ENCODE assay signal across 8 cellular contexts in the genomic region with DNA sequence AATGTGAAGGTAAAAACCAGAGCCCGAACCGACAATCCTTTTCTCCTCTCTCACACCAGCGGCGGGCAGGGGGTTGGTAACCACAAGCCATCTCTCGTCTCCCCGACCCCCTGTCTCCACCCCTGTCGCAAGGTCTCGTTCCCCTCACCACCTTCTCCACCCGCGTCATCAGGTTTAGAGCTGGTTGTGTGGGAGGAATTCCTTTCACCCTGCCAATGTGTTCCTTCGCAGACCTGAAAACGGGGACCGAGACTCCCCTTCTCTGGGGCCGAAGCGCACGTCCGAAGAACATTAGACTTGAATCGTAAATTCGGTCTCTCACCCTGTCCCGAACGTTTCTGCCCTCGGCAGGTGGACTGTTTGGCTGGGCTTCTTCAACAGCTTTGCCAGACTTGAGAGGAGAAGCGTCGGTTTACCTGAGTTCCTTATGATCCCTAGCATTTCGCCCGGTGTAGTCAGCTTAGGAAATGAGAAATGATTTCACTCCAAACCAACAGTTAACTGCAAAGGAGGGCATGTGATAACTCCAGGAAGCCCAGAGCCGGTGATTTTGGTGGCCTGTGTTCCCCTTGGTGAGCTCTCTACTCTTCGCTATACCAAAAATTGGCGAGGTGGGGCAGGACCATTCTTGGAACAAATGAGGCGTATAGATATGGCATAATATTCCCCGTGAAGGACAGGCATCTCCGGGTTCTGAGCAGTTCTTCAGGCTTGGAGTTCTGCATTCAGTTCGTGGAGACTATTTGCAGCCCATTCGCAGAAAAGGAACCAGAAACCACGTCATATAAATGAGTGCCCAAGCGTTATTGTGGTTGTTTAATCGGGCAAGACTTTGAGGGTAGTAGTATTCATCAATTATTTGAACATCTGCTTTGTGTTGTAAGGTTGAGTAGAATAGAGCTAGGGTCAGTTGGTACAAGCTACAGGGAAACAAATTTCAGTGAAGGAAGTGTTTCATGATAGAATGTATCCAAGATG. TPM values are rescaled to one million over a fixed set of nuclear protein-coding genes. Genes with fewer than 3 reads are reported as not detected.
DNase-seq lines count a peak whose midpoint lies in the region; ATAC-seq and TF ChIP-seq lines count a peak whose summit lies in the region.

No MANE protein-coding gene starts in this region.

- no peaks in the 10 kb centered on the region for H3K9me3 ChIP-seq in CD8-positive, alpha-beta T cell (ENCODE audit: low read length)

- H3K27ac ChIP-seq in CD8-positive, alpha-beta T cell (ENCODE audit: low read depth, low read length): peak overlapping the region; percentile 95

- DNase-seq in CD8-positive, alpha-beta T cell: peak in 6 of 7 experiments; percentile 14 to 59 (median 32)
- peak in 1 of 2 donors; percentile 10 for DNase-seq in central memory CD8-positive, alpha-beta T cell (ENCODE audit: low spot score in 2 of 2)
- DNase-seq in kidney glomerular epithelial cell (lab: John Stamatoyannopoulos, UW) (peak; percentile 50), DMS114 treated with DMSO at 0.1 percent for 48 hours (lab: John Stamatoyannopoulos, UW; ENCODE audit: unreplicated experiment) (no peak)
- DNase-seq in stimulated activated CD4-positive, alpha-beta T cell treated with anti-CD3 and anti-CD28 coated beads, Interleukin-15, amount 100 ng/mL, for 24 hours: peak; percentile 54

- no peaks in the 10 kb centered on the region for H3K9me3 Mint-ChIP-seq in CD8-positive, alpha-beta T cell
- H3K9me3 Mint-ChIP-seq in T-helper 1 cell treated with Interleukin-12 subunit alpha and Interleukin-12 subunit beta and Interleukin-4 antibody, amounts not matched to agents 30 μg/mL and 1 μg/mL, for 36 hours: no peaks in the 10 kb centered on the region
- H3K9me3 Mint-ChIP-seq in central memory CD8-positive, alpha-beta T cell: no peaks in the 10 kb centered on the region

- peak overlapping the region; percentile 97 for H3K4me3 Mint-ChIP-seq in CD8-positive, alpha-beta T cell
- H3K4me3 Mint-ChIP-seq in T-helper 1 cell treated with Interleukin-12 subunit alpha and Interleukin-12 subunit beta and Interleukin-4 antibody, amounts not matched to agents 30 μg/mL and 1 μg/mL, for 36 hours: peak overlapping the region; percentile 90
- peak overlapping the region; percentile 96 for H3K4me3 Mint-ChIP-seq in central memory CD8-positive, alpha-beta T cell

- no peaks in the 10 kb centered on the region for H3K36me3 ChIP-seq in CD8-positive, alpha-beta T cell (ENCODE audit: insufficient read depth, low read length)

- POLR2A ChIA-PET in CD8-positive, alpha-beta T cell (lab: Charles Lee): interaction anchor here (0.6 to 4.5 kb wide), 26 partner anchors 8 to 1753 kb away, joined by 3 to 55 read pairs (median 4); partner anchors contain the start of genes ASB3, CCDC88A, CHAC2 and CLHC1

- peak overlapping the region; percentile 87 for H3K4me3 ChIP-seq in CD8-positive, alpha-beta T cell (ENCODE audit: low read depth, low read length)

- CTCF ChIA-PET in CD8-positive, alpha-beta T cell (lab: Charles Lee): interaction anchor here (0.6 to 1.9 kb wide), 5 partner anchors 9 to 157 kb away, joined by 3 to 5 read pairs (median 4); partner anchors contain the start of gene CCDC88A

- H3K27me3 ChIP-seq in CD8-positive, alpha-beta T cell (ENCODE audit: insufficient read depth, low read length): no peaks in the 10 kb centered on the region

- peak overlapping the region; percentile 100 for H3K27ac Mint-ChIP-seq in CD8-positive, alpha-beta T cell
- H3K27ac Mint-ChIP-seq in T-helper 1 cell treated with Interleukin-12 subunit alpha and Interleukin-12 subunit beta and Interleukin-4 antibody, amounts not matched to agents 30 μg/mL and 1 μg/mL, for 36 hours: peak overlapping the region; percentile 94
- H3K27ac Mint-ChIP-seq in central memory CD8-positive, alpha-beta T cell (ENCODE audit: low read depth): peak overlapping the region; percentile 100

- no peak for TF ChIP-seq CTCF in CD8-positive, alpha-beta T cell (IDR thresholded peaks at IDR 0.05)

- peaks cover 20% of the 10 kb centered on the region for H3K4me1 Mint-ChIP-seq in CD8-positive, alpha-beta T cell (ENCODE audit: low read depth)
- peaks cover 12% of the 10 kb centered on the region for H3K4me1 Mint-ChIP-seq in T-helper 1 cell treated with Interleukin-12 subunit alpha and Interleukin-12 subunit beta and Interleukin-4 antibody, amounts not matched to agents 30 μg/mL and 1 μg/mL, for 36 hours (ENCODE audit: low read depth)
- H3K4me1 Mint-ChIP-seq in central memory CD8-positive, alpha-beta T cell: peaks cover 11% of the 10 kb centered on the region

- ATAC-seq in CD8-positive, alpha-beta T cell: peak; percentile 27
- ATAC-seq in GM19372 (IDR thresholded peaks at IDR 0.05; ENCODE audit: low read depth, unreplicated experiment) (peak; percentile 1), HG03460 (IDR thresholded peaks at IDR 0.05; ENCODE audit: unreplicated experiment) (peak; percentile 12)
- ATAC-seq in central memory CD8-positive, alpha-beta T cell (replicated peaks; ENCODE audit: extremely low read depth, poor library complexity, severe bottlenecking): peak; percentile 5

- peaks cover 8% of the 10 kb centered on the region for H3K4me1 ChIP-seq in CD8-positive, alpha-beta T cell (ENCODE audit: insufficient read depth, low read length)

- intact Hi-C loops in CD8-positive, alpha-beta T cell (cut with DNase I, micrococcal nuclease): loop anchor here (1.0 to 10.0 kb wide), 17 partner anchors 88 to 1755 kb away; partner anchors contain the start of genes CHAC2 (in 2 of the 2), PNPT1 (in 2 of the 2), PPP4R3B (in 2 of the 2) and ACYP2 (in 1 of the 2)

- no peaks in the 10 kb centered on the region for H3K27me3 Mint-ChIP-seq in CD8-positive, alpha-beta T cell (ENCODE audit: low read depth)
- peaks cover 6% of the 10 kb centered on the region for H3K27me3 Mint-ChIP-seq in T-helper 1 cell treated with Interleukin-12 subunit alpha and Interleukin-12 subunit beta and Interleukin-4 antibody, amounts not matched to agents 30 μg/mL and 1 μg/mL, for 36 hours (ENCODE audit: low read depth)
- H3K27me3 Mint-ChIP-seq in central memory CD8-positive, alpha-beta T cell: no peaks in the 10 kb centered on the region

- peaks cover 31% of the 10 kb centered on the region for H3K36me3 Mint-ChIP-seq in CD8-positive, alpha-beta T cell
- H3K36me3 Mint-ChIP-seq in T-helper 1 cell treated with Interleukin-12 subunit alpha and Interleukin-12 subunit beta and Interleukin-4 antibody, amounts not matched to agents 30 μg/mL and 1 μg/mL, for 36 hours (ENCODE audit: low read depth): peaks cover under 1% of the 10 kb centered on the region
- H3K36me3 Mint-ChIP-seq in central memory CD8-positive, alpha-beta T cell (ENCODE audit: insufficient read depth): peaks cover 30% of the 10 kb centered on the region

RNA-seq across cellular contexts. Expression of gene CFAP36, which starts 0.7 kb away (rescaled TPM):
- total RNA-seq in CD8-positive, alpha-beta T cell: 10 to 100 TPM; 28.4 to 31.3 TPM
